7 cellular contexts compared by ENCODE assay signal in the genomic region with DNA sequence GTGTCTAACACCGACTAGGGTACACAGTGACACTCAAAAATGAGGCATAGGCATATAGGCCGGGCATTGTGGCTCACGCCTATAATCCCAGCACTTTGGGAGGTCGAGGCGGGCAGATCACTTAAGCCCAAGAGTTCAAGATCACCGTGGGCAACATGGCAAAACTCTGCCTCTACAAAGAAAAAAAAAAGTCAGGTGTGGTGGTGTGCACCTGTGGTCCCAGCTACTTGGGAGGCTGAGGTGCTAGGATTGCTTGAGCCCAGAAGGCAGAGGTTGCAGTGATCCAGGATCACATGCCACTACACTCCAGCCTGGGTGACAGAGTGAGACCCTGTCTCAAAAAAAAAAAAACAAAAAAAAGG. TPM values are rescaled to one million over a fixed set of nuclear protein-coding genes. Genes with fewer than 3 reads are reported as not detected.
DNase-seq lines count a peak whose midpoint lies in the region; ATAC-seq and TF ChIP-seq lines count a peak whose summit lies in the region.
"Not testable (repeated sequence)": the region's sequence is repeated elsewhere in the genome, so short reads cannot be mapped to it uniquely, and the experiment has no call there.

No MANE protein-coding gene starts in this region.

- not testable (repeated sequence) for H3K4me1 ChIP-seq in HEK293 (ENCODE audit: control insufficient read depth, insufficient read depth, low read length); smooth muscle cell (ENCODE audit: low read depth)
- peaks cover 57% of the 10 kb centered on the region for H3K4me1 ChIP-seq in RWPE2 (ENCODE audit: insufficient read depth, poor library complexity, severe bottlenecking)
- peaks cover 0 to 15% of the 10 kb centered on the region in 2 donors for H3K4me1 ChIP-seq in breast epithelium

- H3F3A ChIP-seq in smooth muscle cell (ENCODE audit: low read depth), result peaks cover 26% of the 10 kb centered on the region

- not testable (repeated sequence) for H3K27me3 ChIP-seq in RWPE2 (ENCODE audit: insufficient read depth, poor library complexity, severe bottlenecking); breast epithelium; smooth muscle cell (ENCODE audit: low read depth)

- peak overlapping the region; percentile 94 for H3K27ac Mint-ChIP-seq in activated T-helper 1 cell treated with anti-CD3 and anti-CD28 coated beads, Interleukin-12 subunit alpha, Interleukin-12 subunit beta, Interleukin-2, Interleukin-4 antibody, amounts not matched to agents 30 ng/mL and 10 ng/mL and 1 ng/mL, durations not matched to agents 14 hours and 24 hours and 36 hours

- POLR2A ChIA-PET in HEK293 (lab: Yijun Ruan, JAX), result not testable (repeated sequence)

- not testable (repeated sequence) for H3K36me3 ChIP-seq in HEK293 (ENCODE audit: control insufficient read depth in 2 of 2, insufficient read depth in 1 of 2, low read length in 2 of 2); RWPE2 (ENCODE audit: low read depth); breast epithelium; smooth muscle cell (ENCODE audit: low read depth)

- intact Hi-C loops in activated T-helper 1 cell treated with anti-CD3 and anti-CD28 coated beads, Interleukin-12 subunit alpha, Interleukin-12 subunit beta, Interleukin-2, Interleukin-4 antibody, amounts not matched to agents 30 ng/mL and 10 ng/mL and 1 ng/mL, durations not matched to agents 14 hours and 24 hours and 36 hours (cut with micrococcal nuclease), result loop anchor here (1.0 kb wide), 6 partner anchors 24 to 428 kb away; a partner anchor contains a TSS
- intact Hi-C loops in breast epithelium (cut with DNase I; ENCODE audit: low total_unique reads), result not testable (repeated sequence)

- not testable (repeated sequence) for H3K4me3 ChIP-seq in HEK293 (ENCODE audit: low read depth, low read length); RWPE2 (ENCODE audit: severe bottlenecking); smooth muscle cell
- H3K4me3 ChIP-seq in breast epithelium, result peak overlapping the region in 1 of 3 donors; percentile 32
- H3K4me3 ChIP-seq in fibroblast of pulmonary artery (replicated peaks; ENCODE audit: low read depth, low read length), result peak overlapping the region; percentile 34

- DNase-seq in RWPE2 (ENCODE audit: low spot score); activated T-helper 1 cell treated with anti-CD3 and anti-CD28 coated beads, Interleukin-12 subunit alpha, Interleukin-12 subunit beta, Interleukin-2, Interleukin-4 antibody, amounts not matched to agents 30 ng/mL and 10 ng/mL and 1 ng/mL, durations not matched to agents 14 hours and 24 hours and 36 hours (ENCODE audit: low spot score); breast epithelium (ENCODE audit: low spot score in 2 of 2); fibroblast of pulmonary artery (ENCODE audit: low read depth); smooth muscle cell (lab: John Stamatoyannopoulos, UW; ENCODE audit: unreplicated experiment): not testable (repeated sequence)
- peak; percentile 11 for DNase-seq in myocyte (ENCODE audit: low read depth)

- H3K27ac ChIP-seq in HEK293 (ENCODE audit: extremely low read depth, low read depth, low read length) (peak overlapping the region; percentile 78; the same call in 1 of the 2 replicates), RWPE2 (ENCODE audit: poor library complexity, severe bottlenecking) (peak overlapping the region; percentile 99), breast epithelium (peak overlapping the region; percentile 88 to 96), smooth muscle cell (ENCODE audit: low read depth) (peak overlapping the region; percentile 96)

- H3K27me3 Mint-ChIP-seq in activated T-helper 1 cell treated with anti-CD3 and anti-CD28 coated beads, Interleukin-12 subunit alpha, Interleukin-12 subunit beta, Interleukin-2, Interleukin-4 antibody, amounts not matched to agents 30 ng/mL and 10 ng/mL and 1 ng/mL, durations not matched to agents 14 hours and 24 hours and 36 hours (ENCODE audit: insufficient read depth), result not testable (repeated sequence)

- not testable (repeated sequence) for H3K9me3 ChIP-seq in HEK293 (ENCODE audit: control insufficient read depth, insufficient read depth, low read depth, low read length); RWPE2 (ENCODE audit: severe bottlenecking); breast epithelium; smooth muscle cell (replicated peaks; ENCODE audit: low read depth)

- H2AFZ ChIP-seq in smooth muscle cell (ENCODE audit: low read depth), result not testable (repeated sequence)

- ATAC-seq in RWPE2 (ENCODE audit: low read depth), result not testable (repeated sequence)

- H4K20me1 ChIP-seq in smooth muscle cell (ENCODE audit: low read depth), result not testable (repeated sequence)

- TF ChIP-seq CTCF in HEK293 (tag by site-specific recombination; IDR thresholded peaks at IDR 0.05); RWPE2 (IDR thresholded peaks at IDR 0.05; ENCODE audit: poor library complexity, severe bottlenecking); breast epithelium (IDR thresholded peaks at IDR 0.05); fibroblast of pulmonary artery (IDR thresholded peaks at IDR 0.05; ENCODE audit: low read length, missing control alignments); smooth muscle cell (IDR thresholded peaks at IDR 0.05; ENCODE audit: borderline replicate concordance, insufficient read depth, poor library complexity, severe bottlenecking): not testable (repeated sequence)

- not testable (repeated sequence) for H3K79me2 ChIP-seq in smooth muscle cell (ENCODE audit: low read depth)

- H3K4me2 ChIP-seq in smooth muscle cell, result not testable (repeated sequence)

- CTCF ChIA-PET in HEK293 (lab: Yijun Ruan, JAX), result not testable (repeated sequence)

- H3K9ac ChIP-seq in smooth muscle cell (ENCODE audit: low read depth), result peak overlapping the region; percentile 84

- WGBS in smooth muscle cell (ENCODE audit: low lambda C conversion rate), result 93% methylated on average over 6 of the region's 6 CpGs

- H3K4me3 Mint-ChIP-seq in activated T-helper 1 cell treated with anti-CD3 and anti-CD28 coated beads, Interleukin-12 subunit alpha, Interleukin-12 subunit beta, Interleukin-2, Interleukin-4 antibody, amounts not matched to agents 30 ng/mL and 10 ng/mL and 1 ng/mL, durations not matched to agents 14 hours and 24 hours and 36 hours, result peak overlapping the region; percentile 66

- TF ChIP-seq POLR2A in breast epithelium (IDR thresholded peaks at IDR 0.05), result not testable (repeated sequence)

- peaks cover 46% of the 10 kb centered on the region for H3K4me1 Mint-ChIP-seq in activated T-helper 1 cell treated with anti-CD3 and anti-CD28 coated beads, Interleukin-12 subunit alpha, Interleukin-12 subunit beta, Interleukin-2, Interleukin-4 antibody, amounts not matched to agents 30 ng/mL and 10 ng/mL and 1 ng/mL, durations not matched to agents 14 hours and 24 hours and 36 hours (ENCODE audit: low read depth)

- H3K36me3 Mint-ChIP-seq in activated T-helper 1 cell treated with anti-CD3 and anti-CD28 coated beads, Interleukin-12 subunit alpha, Interleukin-12 subunit beta, Interleukin-2, Interleukin-4 antibody, amounts not matched to agents 30 ng/mL and 10 ng/mL and 1 ng/mL, durations not matched to agents 14 hours and 24 hours and 36 hours (ENCODE audit: low read depth), result not testable (repeated sequence)

- H3K9me3 Mint-ChIP-seq in activated T-helper 1 cell treated with anti-CD3 and anti-CD28 coated beads, Interleukin-12 subunit alpha, Interleukin-12 subunit beta, Interleukin-2, Interleukin-4 antibody, amounts not matched to agents 30 ng/mL and 10 ng/mL and 1 ng/mL, durations not matched to agents 14 hours and 24 hours and 36 hours, result not testable (repeated sequence)

TF ChIP-seq in HEK293, 187 proteins besides CTCF, POLR2A, EP300 and RAD21:
- TF ChIP-seq ZNF707 (tag by site-specific recombination; IDR thresholded peaks at IDR 0.05), result 0 out of 2 replicates have a peak, but pooled peaks have one; percentile 7

RNA-seq across cellular contexts. Expression of a gene that starts 24.7 kb away (rescaled TPM):
- 120 and 123 TPM in 2 replicates for total RNA-seq in activated T-helper 1 cell treated with anti-CD3 and anti-CD28 coated beads, Interleukin-12 subunit alpha, Interleukin-12 subunit beta, Interleukin-2, Interleukin-4 antibody, amounts not matched to agents 30 ng/mL and 10 ng/mL and 1 ng/mL, durations not matched to agents 14 hours and 24 hours and 36 hours
- 10 to 100 TPM; 24.0 to 41.6 (median 40.3) TPM for total RNA-seq in breast epithelium
- total RNA-seq in myocyte, result 18.8 and 23.3 TPM in 2 replicates
- 21.5 TPM for polyA plus RNA-seq in myocyte (2012)
- total RNA-seq in smooth muscle cell, result 28.6 and 28.9 TPM in 2 replicates
- polyA plus RNA-seq in smooth muscle cell, result 17.0 and 23.6 TPM in 2 replicates
